Comparison of ENCODE assay signal across 16 cellular contexts in the genomic region with DNA sequence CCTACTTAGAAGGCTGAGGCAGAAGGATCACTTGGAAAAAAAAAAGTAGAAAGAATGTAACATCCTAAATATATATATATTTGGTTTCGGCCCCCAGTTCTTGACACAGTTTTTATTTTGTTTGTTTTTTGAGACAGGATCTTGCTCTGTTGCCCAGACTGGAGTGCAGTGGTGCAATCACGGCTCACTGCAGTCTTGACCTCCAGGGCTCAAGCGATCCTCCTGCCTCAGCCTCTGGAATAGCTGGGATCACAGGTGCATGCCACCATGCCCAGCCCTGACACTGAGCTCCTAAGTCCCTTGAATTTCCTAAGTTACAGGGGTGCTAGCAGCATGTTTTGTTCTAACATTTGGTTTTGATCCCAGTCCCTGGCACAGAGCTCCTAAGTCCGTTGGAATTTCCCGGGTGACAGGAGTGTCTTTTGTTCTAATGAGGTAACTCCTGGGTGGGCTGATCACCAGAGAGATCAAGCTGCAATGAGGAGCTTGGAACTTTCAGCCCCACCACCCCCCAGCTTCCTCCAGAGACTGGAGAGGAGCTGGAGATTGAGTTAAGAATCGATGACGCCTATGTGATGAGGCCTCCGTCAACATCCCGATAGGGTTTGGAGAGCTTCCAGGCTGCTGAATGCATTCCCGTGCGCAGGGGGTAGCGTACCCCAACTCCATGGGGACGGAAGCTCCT.
"Had no signal": no experiment of that assay in that cellular context is flagged by ENCODE, and none has a peak within 500 bp of the region (broad histone marks: within the 10 kb centered on the region; RNA-seq: fewer than 3 reads in every experiment).

No MANE protein-coding gene starts in this region.

- H3K27ac Mint-ChIP-seq: activated T-helper 17 cell treated with anti-CD3 and anti-CD28 coated beads, Interleukin-2, amount 50 U/mL, for 72 hours; mesothelial cell of epicardium had no signal

- H3K9me3 ChIP-seq: lower lobe of right lung had no signal

- ATAC-seq: activated T-helper 17 cell treated with anti-CD3 and anti-CD28 coated beads, Interleukin-2, amount 50 U/mL, for 72 hours; lower lobe of right lung had no signal

- DNase-seq: activated CD4-positive, alpha-beta T cell treated with anti-CD3 and anti-CD28 coated beads, Interleukin-2, amount 50 U/mL, for 4 hours; activated CD4-positive, CD25-positive, alpha-beta regulatory T cell treated with anti-CD3 and anti-CD28 coated beads, Interleukin-2, amount 50 U/mL, for 72 hours; activated naive CD4-positive, alpha-beta T cell treated with Interleukin-2 at 50 U/mL for 16 hours; activated T-cell treated with anti-CD3 and anti-CD28 coated beads for 4 hours; erythroblast; kidney glomerular epithelial cell; lower lobe of right lung; stimulated activated CD4-positive, alpha-beta T cell treated with anti-CD3 and anti-CD28 coated beads, Interleukin-15, amount 100 ng/mL, for 24 hours; stimulated activated CD4-positive, alpha-beta T cell treated with anti-CD3 and anti-CD28 coated beads, Interleukin-4, amount 100 ng/mL, for 24 hours; stimulated activated naive CD4-positive, alpha-beta T cell; substantia nigra; T-helper 9 cell had no signal

- H3K27ac ChIP-seq: lower lobe of right lung, SK-N-MC had no signal

- H3K4me3 Mint-ChIP-seq: activated T-helper 17 cell treated with anti-CD3 and anti-CD28 coated beads, Interleukin-2, amount 50 U/mL, for 72 hours; mesothelial cell of epicardium had no signal

- H3K27me3 Mint-ChIP-seq: activated T-helper 17 cell treated with anti-CD3 and anti-CD28 coated beads, Interleukin-2, amount 50 U/mL, for 72 hours; type B pancreatic cell had no signal

- H3K36me3 ChIP-seq: lower lobe of right lung had no signal

- H3K9me3 Mint-ChIP-seq: activated T-helper 17 cell treated with anti-CD3 and anti-CD28 coated beads, Interleukin-2, amount 50 U/mL, for 72 hours; mesothelial cell of epicardium; type B pancreatic cell had no signal

- H3K4me3 ChIP-seq: lower lobe of right lung, SK-N-MC had no signal
